ENCODE assay signal across 16 cellular contexts in the genomic region with DNA sequence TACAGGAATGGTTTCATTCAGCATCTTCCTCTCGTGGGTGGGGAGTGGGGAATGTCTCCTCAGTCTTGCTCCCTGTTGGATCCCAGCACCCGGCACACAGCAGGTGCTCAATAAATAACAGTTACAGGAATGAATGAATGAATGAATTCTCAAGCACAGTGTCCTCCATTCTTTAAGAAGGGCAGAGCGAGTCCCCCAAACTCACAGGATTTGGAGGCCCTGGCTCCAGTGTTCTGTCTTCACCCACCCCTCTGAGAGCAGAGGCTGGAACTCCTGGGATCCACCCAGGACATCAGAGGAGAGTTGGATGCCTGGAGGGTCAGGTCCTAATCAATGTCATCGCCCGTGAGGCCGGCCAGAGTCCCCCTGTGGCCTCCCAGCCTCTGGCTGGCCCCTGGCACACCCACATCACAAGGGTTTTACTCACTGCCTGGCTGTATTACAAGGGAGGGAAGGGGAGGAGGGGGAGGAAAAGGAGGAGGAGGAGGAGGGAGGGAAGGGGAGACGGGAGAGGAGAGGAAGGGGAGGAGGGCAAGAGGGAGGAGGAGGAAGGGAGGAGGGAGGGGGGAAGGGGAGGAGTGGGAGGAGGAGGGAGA. TPM values are rescaled to one million over a fixed set of nuclear protein-coding genes. Genes with fewer than 3 reads are reported as not detected.
DNase-seq lines count a peak whose midpoint lies in the region; ATAC-seq, FAIRE-seq and TF ChIP-seq lines count a peak whose summit lies in the region.
"Had no signal": no experiment of that assay in that cellular context is flagged by ENCODE, and none has a peak within 500 bp of the region (broad histone marks: within the 10 kb centered on the region; RNA-seq: fewer than 3 reads in every experiment).

No MANE protein-coding gene starts in this region.

- intact Hi-C loops in kidney (cut with DNase I) = no loop called here

- H2BK5ac ChIP-seq in mesenchymal stem cell (ENCODE audit: low read depth, low read length, poor library complexity, severe bottlenecking) = no peak overlapping the region
- H2BK5ac ChIP-seq in neuronal stem cell (ENCODE audit: low read length) = no peak overlapping the region

- H3K18ac ChIP-seq in mesenchymal stem cell (ENCODE audit: low read depth in 1 of 2, low read length in 2 of 2) (no peak overlapping the region), neuronal stem cell (ENCODE audit: low read length) (no peak overlapping the region)

- ATAC-seq in GM21576 (IDR thresholded peaks at IDR 0.05; ENCODE audit: unreplicated experiment) = no peak
- ATAC-seq: activated CD4-positive, CD25-positive, alpha-beta regulatory T cell treated with anti-CD3 and anti-CD28 coated beads, Interleukin-2, amount 50 U/mL, for 24 hours; activated T-cell treated with anti-CD3 and anti-CD28 coated beads, Interleukin-2, amount 50 U/mL, for 72 hours; stimulated activated naive CD8-positive, alpha-beta T cell treated with anti-CD3 and anti-CD28 coated beads, Interleukin-15, amount 100 ng/mL, for 72 hours had no signal

- TF ChIP-seq CTCF in D721Med (IDR thresholded peaks at IDR 0.05; ENCODE audit: insufficient read depth, missing control alignments) (no peak), cardiac fibroblast (IDR thresholded peaks at IDR 0.05; ENCODE audit: low read depth, low read length) (no peak), kidney (IDR thresholded peaks at IDR 0.05; ENCODE audit: borderline replicate concordance, extremely low read depth, insufficient read depth) (no peak)

- H3K9ac ChIP-seq in mesenchymal stem cell (ENCODE audit: low read length) = peak overlapping the region; percentile 68
- no peak overlapping the region for H3K9ac ChIP-seq in neuronal stem cell (ENCODE audit: low read depth, low read length, poor library complexity)
- no peak overlapping the region for H3K9ac ChIP-seq in kidney (ENCODE audit: low read length in 2 of 2)

- H3K4me3 ChIP-seq in MG63 (no peak overlapping the region), cardiac fibroblast (replicated peaks in 1 of 2; ENCODE audit: low read depth in 2 of 2, low read length in 2 of 2) (no peak overlapping the region), mesenchymal stem cell (ENCODE audit: insufficient read depth in 1 of 2, low read depth in 1 of 2, low read length in 2 of 2) (peak overlapping the region in 1 of 2 experiments; percentile 40), neuronal stem cell (ENCODE audit: low read length in 2 of 2) (no peak overlapping the region), kidney (ENCODE audit: low read length in 2 of 2) (no peak overlapping the region)
- H3K4me3 ChIP-seq: SJCRH30 had no signal

- peak overlapping the region; percentile 34 for H2BK120ac ChIP-seq in mesenchymal stem cell (ENCODE audit: low read depth, low read length)
- no peak overlapping the region for H2BK120ac ChIP-seq in neuronal stem cell (ENCODE audit: low read depth, low read length)

- DNase-seq in D721Med (ENCODE audit: insufficient read length, low spot score) = peak; percentile 2
- DNase-seq in MG63 = peak; percentile 27
- DNase-seq in cardiac fibroblast (ENCODE audit: low read depth in 2 of 2) = peak; percentile 55 to 85
- DNase-seq in mesenchymal stem cell = peak; percentile 45
- no peak for DNase-seq in GOT3 (lab: John Stamatoyannopoulos, UW)
- DNase-seq in neuronal stem cell (ENCODE audit: low spot score) = no peak
- DNase-seq in kidney = no peak
- DNase-seq: activated T-cell treated with anti-CD3 and anti-CD28 coated beads, Interleukin-2, amount 50 U/mL, for 72 hours; C1 segment of cervical spinal cord; NCI-H1436 treated with DMSO at 0.1 percent for 48 hours; NCI-H748 treated with DMSO at 0.1 percent for 48 hours; SJCRH30; stimulated activated naive CD8-positive, alpha-beta T cell treated with anti-CD3 and anti-CD28 coated beads, Interleukin-15, amount 100 ng/mL, for 72 hours had no signal

- H3K4me2 ChIP-seq in mesenchymal stem cell (ENCODE audit: low read length, poor library complexity, severe bottlenecking) (no peak overlapping the region), neuronal stem cell (ENCODE audit: insufficient read depth, low read length, poor library complexity, severe bottlenecking) (no peak overlapping the region)

- H3K36me3 ChIP-seq in MG63 = no peaks in the 10 kb centered on the region
- no peaks in the 10 kb centered on the region for H3K36me3 ChIP-seq in mesenchymal stem cell (ENCODE audit: control insufficient read depth in 1 of 2, insufficient read depth in 2 of 2, low read depth in 1 of 2, low read length in 2 of 2)
- no peaks in the 10 kb centered on the region for H3K36me3 ChIP-seq in neuronal stem cell (replicated peaks in 1 of 2; ENCODE audit: control insufficient read depth in 2 of 2, insufficient read depth in 2 of 2, low read length in 2 of 2)
- H3K36me3 ChIP-seq in kidney (ENCODE audit: control insufficient read depth in 1 of 2, insufficient read depth in 2 of 2, low read length in 2 of 2) = no peaks in the 10 kb centered on the region
- H3K36me3 ChIP-seq: SJCRH30 had no signal

- H3K9me3 ChIP-seq in MG63 = no peaks in the 10 kb centered on the region
- no peaks in the 10 kb centered on the region for H3K9me3 ChIP-seq in mesenchymal stem cell (ENCODE audit: control insufficient read depth, low read length)
- H3K9me3 ChIP-seq in neuronal stem cell (replicated peaks in 1 of 2; ENCODE audit: control insufficient read depth in 2 of 2, insufficient read depth in 1 of 2, low read depth in 1 of 2, low read length in 2 of 2) = no peaks in the 10 kb centered on the region
- no peaks in the 10 kb centered on the region for H3K9me3 ChIP-seq in kidney (ENCODE audit: control insufficient read depth in 1 of 2, low read length in 2 of 2)
- H3K9me3 ChIP-seq: SJCRH30 had no signal

- WGBS in mesenchymal stem cell = 28% methylated on average over 6 of the region's 7 CpGs
- WGBS in neuronal stem cell (ENCODE audit: extremely low coverage in 2 of 2, insufficient read length in 2 of 2, insufficient replicate concordance in 1 of 2), 2 donors = no CpG with 5 or more reads among the region's 7 CpGs

- H3K27ac ChIP-seq in mesenchymal stem cell (ENCODE audit: low read length, poor library complexity, severe bottlenecking) (no peak overlapping the region), neuronal stem cell (replicated peaks; ENCODE audit: low read length) (no peak overlapping the region), kidney (ENCODE audit: low read depth in 2 of 2, low read length in 2 of 2) (no peak overlapping the region)
- H3K27ac ChIP-seq: SJCRH30 had no signal

- H2AK5ac ChIP-seq in mesenchymal stem cell (ENCODE audit: low read length, severe bottlenecking) (no peak overlapping the region), neuronal stem cell (ENCODE audit: low read depth, low read length) (no peak overlapping the region)

- H2BK12ac ChIP-seq in mesenchymal stem cell (ENCODE audit: low read length in 2 of 2) (peak overlapping the region; percentile 15 to 54), neuronal stem cell (ENCODE audit: low read length) (no peak overlapping the region)

- FAIRE-seq in D721Med (lab: Jason Lieb, UNC) = no peak
- no peak for FAIRE-seq in kidney (lab: Jason Lieb, UNC)

- no peak overlapping the region for H2AFZ ChIP-seq in mesenchymal stem cell (ENCODE audit: low read depth, low read length)
- no peak overlapping the region for H2AFZ ChIP-seq in neuronal stem cell (ENCODE audit: low read length)

- peak overlapping the region; percentile 15 for H4K91ac ChIP-seq in mesenchymal stem cell (ENCODE audit: low read length)
- H4K91ac ChIP-seq in neuronal stem cell (ENCODE audit: low read depth, low read length, poor library complexity) = no peak overlapping the region

- H3K4me1 ChIP-seq in mesenchymal stem cell (ENCODE audit: control insufficient read depth, insufficient read depth, low read depth, low read length) = peaks cover 6% of the 10 kb centered on the region
- H3K4me1 ChIP-seq in neuronal stem cell (ENCODE audit: control insufficient read depth in 2 of 2, insufficient read depth in 1 of 2, low read depth in 1 of 2, low read length in 2 of 2) = peaks cover 0 to 3% of the 10 kb centered on the region in 2 donors
- no peaks in the 10 kb centered on the region for H3K4me1 ChIP-seq in kidney (ENCODE audit: control insufficient read depth in 1 of 2, insufficient read depth in 1 of 2, low read depth in 1 of 2, low read length in 2 of 2)
- H3K4me1 ChIP-seq: SJCRH30 had no signal

- H3K23ac ChIP-seq in mesenchymal stem cell (ENCODE audit: low read length in 2 of 2) (no peak overlapping the region), neuronal stem cell (ENCODE audit: low read depth, low read length, poor library complexity) (no peak overlapping the region)

- H3K27me3 ChIP-seq in MG63 (no peaks in the 10 kb centered on the region), mesenchymal stem cell (ENCODE audit: control insufficient read depth in 1 of 2, insufficient read depth in 1 of 2, low read length in 2 of 2) (peaks cover 0 to 27% of the 10 kb centered on the region in 2 experiments), neuronal stem cell (ENCODE audit: control insufficient read depth in 3 of 3, insufficient read depth in 3 of 3, low read depth in 1 of 3, low read length in 3 of 3) (peaks cover 0 to 4% (median 3%) of the 10 kb centered on the region in 3 experiments)

- H3K4ac ChIP-seq in mesenchymal stem cell (ENCODE audit: low read depth in 1 of 2, low read length in 2 of 2) (no peak overlapping the region), neuronal stem cell (ENCODE audit: low read length) (no peak overlapping the region)

- no peak overlapping the region for H2BK15ac ChIP-seq in mesenchymal stem cell (ENCODE audit: low read depth, poor library complexity, severe bottlenecking)
- H2BK15ac ChIP-seq in neuronal stem cell (ENCODE audit: low read length) = no peak overlapping the region

- H3K14ac ChIP-seq in mesenchymal stem cell (ENCODE audit: low read length in 2 of 2) (no peak overlapping the region), neuronal stem cell (ENCODE audit: low read length) (no peak overlapping the region)

- H4K8ac ChIP-seq in mesenchymal stem cell (ENCODE audit: low read length) (peak overlapping the region; percentile 60), neuronal stem cell (ENCODE audit: low read depth, low read length) (no peak overlapping the region)

- H3K79me1 ChIP-seq in mesenchymal stem cell (replicated peaks; ENCODE audit: low read length, poor library complexity, severe bottlenecking) = no peaks in the 10 kb centered on the region
- no peaks in the 10 kb centered on the region for H3K79me1 ChIP-seq in neuronal stem cell (ENCODE audit: low read depth, low read length)

RNA-seq across cellular contexts. Expression of a gene that starts 8.7 kb away (rescaled TPM):
- total RNA-seq in MG63 (2014; rRNA removed; shearing (Covaris generic); ENCODE audit: low replicate concordance) = not detected in 2 replicates
- polyA plus RNA-seq in mesenchymal stem cell (2013, experiment 1 of 2) = 0.03 TPM
- 0.05 TPM for polyA plus RNA-seq in mesenchymal stem cell (2013, experiment 2 of 2)
- polyA plus RNA-seq in neuronal stem cell (2013, experiment 1 of 2) = 0.11 TPM
- 0.07 TPM for polyA plus RNA-seq in neuronal stem cell (2013, experiment 2 of 2)
- not detected for total RNA-seq in kidney
- polyA plus RNA-seq in kidney (ENCODE audit: insufficient read depth, low read depth, low replicate concordance) = 7.4 TPM
- total RNA-seq: myocyte, SJCRH30 had no signal

RNA-seq across cellular contexts. Expression of a gene that starts 20.8 kb away (rescaled TPM):
- 115 and 216 TPM in 2 replicates for total RNA-seq in MG63 (2014; rRNA removed; shearing (Covaris generic); ENCODE audit: low replicate concordance)
- polyA plus RNA-seq in mesenchymal stem cell (2013, experiment 1 of 2) = 184 TPM
- 179 TPM for polyA plus RNA-seq in mesenchymal stem cell (2013, experiment 2 of 2)
- 165 TPM for polyA plus RNA-seq in neuronal stem cell (2013, experiment 1 of 2)
- 164 TPM for polyA plus RNA-seq in neuronal stem cell (2013, experiment 2 of 2)
- 105 TPM for total RNA-seq in kidney
- polyA plus RNA-seq in kidney (ENCODE audit: insufficient read depth, low read depth, low replicate concordance) = 138 TPM

RNA-seq across cellular contexts. Expression of a gene that starts 37.6 kb away (rescaled TPM):
- total RNA-seq in MG63 (2014; rRNA removed; shearing (Covaris generic); ENCODE audit: low replicate concordance) = 2.3 and 7.7 TPM in 2 replicates
- polyA plus RNA-seq in mesenchymal stem cell (2013, experiment 1 of 2) = 16.5 TPM
- polyA plus RNA-seq in mesenchymal stem cell (2013, experiment 2 of 2) = 16.2 TPM
- 14.7 TPM for polyA plus RNA-seq in neuronal stem cell (2013, experiment 1 of 2)
- 15.1 TPM for polyA plus RNA-seq in neuronal stem cell (2013, experiment 2 of 2)
- 27.3 TPM for total RNA-seq in kidney
- 27.0 TPM for polyA plus RNA-seq in kidney (ENCODE audit: insufficient read depth, low read depth, low replicate concordance)

RNA-seq across cellular contexts. Expression of a gene that starts 37.7 kb away (rescaled TPM):
- 0.13 TPM in 1 of 2 replicates, not detected in the other for total RNA-seq in MG63 (2014; rRNA removed; shearing (Covaris generic); ENCODE audit: low replicate concordance)
- polyA plus RNA-seq in mesenchymal stem cell (2013, experiment 1 of 2) = 0.12 TPM
- 0.14 TPM for polyA plus RNA-seq in mesenchymal stem cell (2013, experiment 2 of 2)
- 0.60 TPM for polyA plus RNA-seq in neuronal stem cell (2013, experiment 1 of 2)
- 0.64 TPM for polyA plus RNA-seq in neuronal stem cell (2013, experiment 2 of 2)
- total RNA-seq in kidney = 0.72 TPM
- 1.8 TPM for polyA plus RNA-seq in kidney (ENCODE audit: insufficient read depth, low read depth, low replicate concordance)

Comparison
In these comparisons a context has a peak if more than half of its experiments do, and no peak if none do; other contexts are left out.
1. DNase-seq: peak in D721Med (single experiment), MG63 (single experiment), cardiac fibroblast (2 of 2) and mesenchymal stem cell (single experiment); none in GOT3 (single experiment), neuronal stem cell (single experiment) and kidney (single experiment).